8 cellular contexts compared by ENCODE assay signal in the genomic region with DNA sequence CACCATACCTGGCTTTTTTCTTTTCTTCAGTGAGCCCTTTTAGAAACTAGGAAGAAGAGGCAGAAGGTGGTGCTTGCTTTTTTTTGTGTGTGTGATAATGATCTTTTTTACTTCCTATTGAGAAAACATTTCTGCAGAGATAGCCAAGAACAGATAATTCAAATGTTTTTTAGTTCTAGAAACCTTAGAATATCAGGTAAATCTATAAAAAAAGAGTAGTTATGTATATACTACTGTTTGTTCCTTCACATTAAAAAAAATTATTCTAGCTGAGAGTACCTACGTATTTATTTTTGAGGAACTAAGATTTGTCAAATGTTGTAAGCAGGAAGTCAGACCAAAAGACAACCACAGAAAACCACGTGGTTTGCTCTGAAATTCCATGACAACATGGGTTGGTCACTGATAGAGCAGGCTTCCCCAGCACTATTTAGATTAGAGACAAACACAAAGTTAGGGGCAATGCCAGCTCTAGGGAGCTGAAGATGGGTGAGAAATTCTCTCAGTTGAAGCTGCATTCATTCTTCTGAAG. TPM values are rescaled to one million over a fixed set of nuclear protein-coding genes. Genes with fewer than 3 reads are reported as not detected.
DNase-seq lines count a peak whose midpoint lies in the region; ATAC-seq and TF ChIP-seq lines count a peak whose summit lies in the region.

No MANE protein-coding gene starts in this region.

- intact Hi-C loops in vagina (cut with DNase I) = no loop called here

- no peak for TF ChIP-seq CTCF in vagina (IDR thresholded peaks at IDR 0.05)

- H3K9me3 ChIP-seq in vagina = no peaks in the 10 kb centered on the region

- H3K27ac Mint-ChIP-seq in memory B cell = peak overlapping the region; percentile 99

- H3K9me3 Mint-ChIP-seq in memory B cell = no peaks in the 10 kb centered on the region

- no peaks in the 10 kb centered on the region for H3K27me3 ChIP-seq in vagina

- H3K4me1 Mint-ChIP-seq in memory B cell = peaks cover 37% of the 10 kb centered on the region

- peaks cover 53% of the 10 kb centered on the region for H3K36me3 Mint-ChIP-seq in memory B cell

- no peaks in the 10 kb centered on the region for H3K4me1 ChIP-seq in vagina

- H3K27me3 Mint-ChIP-seq in memory B cell = no peaks in the 10 kb centered on the region

- peak; percentile 91 for DNase-seq in NOMO-1 treated with DMSO at 0.1 percent for 48 hours (lab: John Stamatoyannopoulos, UW; ENCODE audit: unreplicated experiment)
- DNase-seq in activated effector memory CD4-positive, alpha-beta T cell treated with anti-CD3 and anti-CD28 coated beads, Interleukin-2, amount 50 U/mL, for 16 hours = peak; percentile 84
- DNase-seq in memory B cell (ENCODE audit: low spot score in 2 of 2) = peak; percentile 41 to 69
- no peak for DNase-seq in vagina (ENCODE audit: extremely low spot score in 2 of 2)
- no peak for DNase-seq in NCI-H1694 treated with DMSO at 0.1 percent for 48 hours (lab: John Stamatoyannopoulos, UW)
- DNase-seq in middle frontal gyrus (ENCODE audit: extremely low spot score, low spot score) = no peak

- no peak for TF ChIP-seq POLR2A in vagina (IDR thresholded peaks at IDR 0.05)

- H3K36me3 ChIP-seq in vagina = peaks cover 0 to 29% of the 10 kb centered on the region in 2 donors

- ATAC-seq in GM18498 (IDR thresholded peaks at IDR 0.05; ENCODE audit: unreplicated experiment) (peak; percentile 93), HG02678 (IDR thresholded peaks at IDR 0.05; ENCODE audit: unreplicated experiment) (peak; percentile 90), memory B cell (ENCODE audit: low read depth) (peak; percentile 97)

- peak overlapping the region; percentile 44 for H3K27ac ChIP-seq in vagina

- H3K4me3 ChIP-seq in vagina = no peak overlapping the region

- H3K4me3 Mint-ChIP-seq in memory B cell = peak overlapping the region; percentile 70

RNA-seq across cellular contexts. Expression of a gene that starts 12.8 kb away (rescaled TPM):
- 25.8 TPM for total RNA-seq in vagina

RNA-seq across cellular contexts. Expression of a gene that starts 19.0 kb away (rescaled TPM):
- total RNA-seq in vagina = 16.2 TPM

Comparison
In these comparisons a context has a peak if more than half of its experiments do, and no peak if none do; other contexts are left out.
1. DNase-seq: peak in NOMO-1 treated with DMSO at 0.1 percent for 48 hours (single experiment), activated effector memory CD4-positive, alpha-beta T cell treated with anti-CD3 and anti-CD28 coated beads, Interleukin-2, amount 50 U/mL, for 16 hours (single experiment) and memory B cell (2 of 2); none in vagina (0 of 2), NCI-H1694 treated with DMSO at 0.1 percent for 48 hours (single experiment) and middle frontal gyrus (single experiment).
2. Peak in every context shown above with its lines, with median percentiles within 50 percentile points of each other: ATAC-seq.